Comparison of ENCODE assay signal across 10 cellular contexts in genomic region chr1:95023399-95024050, GRCh38. TPM values are rescaled to one million over a fixed set of nuclear protein-coding genes. Genes with fewer than 3 reads are reported as not detected.
DNase-seq lines count a peak whose midpoint lies in the region; ATAC-seq and TF ChIP-seq lines count a peak whose summit lies in the region.
"Had no signal": no experiment of that assay in that cellular context is flagged by ENCODE, and none has a peak within 500 bp of the region (broad histone marks: within the 10 kb centered on the region; RNA-seq: fewer than 3 reads in every experiment).

No MANE protein-coding gene starts in this region.

- TF ChIP-seq POLR2A in uterus (IDR thresholded peaks at IDR 0.05) = no peak

- DNase-seq in LHCN-M2 (ENCODE audit: low read depth) (peak; percentile 90), coronary artery (ENCODE audit: low spot score) (no peak), left lung (no peak), uterus (peak in 1 of 2 donors; percentile 43), left lobe of liver (ENCODE audit: low spot score) (no peak), islet precursor cell (no peak)
- DNase-seq in activated naive CD4-positive, alpha-beta T cell treated with anti-CD3 and anti-CD28 coated beads, Interleukin-2, amount 50 U/mL, for 16 hours = no peak
- DNase-seq: body of pancreas; lower lobe of right lung; stimulated activated CD4-positive, alpha-beta T cell treated with anti-CD3 and anti-CD28 coated beads, Interleukin-4, amount 100 ng/mL, for 24 hours had no signal

- TF ChIP-seq CTCF in coronary artery (IDR thresholded peaks at IDR 0.05) (no peak), left lung (IDR thresholded peaks at IDR 0.05) (no peak), uterus (IDR thresholded peaks at IDR 0.05) (no peak)

- intact Hi-C loops in left lung (cut with DNase I) (no loop called here), uterus (cut with DNase I; ENCODE audit: low total_unique reads) (loop anchor here (10.0 kb wide), 1 partner anchor 99 kb away; the partner anchor contains the start of gene CNN3)

- ATAC-seq in left lung = peak; percentile 55
- no peak for ATAC-seq in left lobe of liver
- ATAC-seq: body of pancreas had no signal

- H3K27ac ChIP-seq in coronary artery (peak overlapping the region; percentile 64 to 87), left lung (peak overlapping the region; percentile 16 to 90), uterus (peak overlapping the region; percentile 85 to 92)
- H3K27ac ChIP-seq: body of pancreas had no signal

- no peak overlapping the region for H3K4me3 ChIP-seq in coronary artery
- no peak overlapping the region for H3K4me3 ChIP-seq in left lung
- no peak overlapping the region for H3K4me3 ChIP-seq in uterus
- H3K4me3 ChIP-seq: body of pancreas, lower lobe of right lung had no signal

- H3K27me3 ChIP-seq in left lung = no peaks in the 10 kb centered on the region
- no peaks in the 10 kb centered on the region for H3K27me3 ChIP-seq in uterus
- H3K27me3 ChIP-seq: body of pancreas had no signal

- H3K36me3 ChIP-seq in left lung (no peaks in the 10 kb centered on the region), uterus (no peaks in the 10 kb centered on the region)
- H3K36me3 ChIP-seq: lower lobe of right lung had no signal

- H3K4me1 ChIP-seq in left lung = peaks cover 22 to 32% of the 10 kb centered on the region in 2 donors
- H3K4me1 ChIP-seq in uterus = peaks cover 0 to 22% of the 10 kb centered on the region in 2 donors

- H3K9me3 ChIP-seq in left lung (no peaks in the 10 kb centered on the region), uterus (no peaks in the 10 kb centered on the region)
- H3K9me3 ChIP-seq: body of pancreas, lower lobe of right lung had no signal

RNA-seq across cellular contexts. Expression of gene ALG14, which starts 49.2 kb away (rescaled TPM):
- 1.5 and 2.7 TPM in 2 replicates for total RNA-seq in LHCN-M2 (2014; rRNA removed)
- 3.6 TPM for polyA plus RNA-seq in LHCN-M2 (2012)
- 1 to 10 TPM; 5.1 to 7.9 TPM for total RNA-seq in left lung
- total RNA-seq in uterus = 1 to 10 TPM in 3 of 4 donors, under 1 TPM in 1; 0.51 to 6.7 (median 1.6) TPM
- 5.4 TPM for total RNA-seq in left lobe of liver
